8 cellular contexts compared by ENCODE assay signal in genomic region chr18:12307871-12308385, GRCh38. TPM values are rescaled to one million over a fixed set of nuclear protein-coding genes. Genes with fewer than 3 reads are reported as not detected.
DNase-seq lines count a peak whose midpoint lies in the region; ATAC-seq and TF ChIP-seq lines count a peak whose summit lies in the region.

TUBB6 (plus strand) TSS chr18:12308241; CDS start chr18:12308293, 52 bp downstream.

- peak within 1 kb of the TSS; percentile 66 for H2AFZ ChIP-seq in GM23338
- peak within 1 kb of the TSS; percentile 86 for H2AFZ ChIP-seq in neural progenitor cell (replicated peaks)

- H3K27ac ChIP-seq in GM23338 (ENCODE audit: low read depth) (peak within 1 kb of the TSS; percentile 69; the same call in 1 of the 2 replicates), neural progenitor cell (no peak within 1 kb of the TSS)

- H3F3A ChIP-seq in GM23338 (replicated peaks; ENCODE audit: low read depth) (peaks cover 21% of the 10 kb centered on the region), neural progenitor cell (ENCODE audit: low read depth) (peaks cover 29% of the 10 kb centered on the region)

- peak; percentile 50 for ATAC-seq in GM23338
- peak; percentile 79 for ATAC-seq in activated CD8-positive, alpha-beta T cell treated with anti-CD3 and anti-CD28 coated beads for 36 hours

- TF ChIP-seq CTCF in GM23338 (conservative IDR thresholded peaks at IDR 0.05; ENCODE audit: low read depth in 2 of 2) (no peak), fibroblast of villous mesenchyme (IDR thresholded peaks at IDR 0.05; ENCODE audit: insufficient read depth, low read depth, low read length) (no peak), neural progenitor cell (IDR thresholded peaks at IDR 0.05) (no peak)
- no peak for TF ChIP-seq CTCF in activated CD8-positive, alpha-beta T cell treated with anti-CD3 and anti-CD28 coated beads for 36 hours (IDR thresholded peaks at IDR 0.05)

- H3K9me3 Mint-ChIP-seq in GM23338 (peaks cover 11% of the 10 kb centered on the region; the same call in 2 of the 3 replicates), neural progenitor cell (peaks cover 23% of the 10 kb centered on the region)
- H3K9me3 Mint-ChIP-seq in activated CD8-positive, alpha-beta T cell treated with anti-CD3 and anti-CD28 coated beads for 36 hours = peaks cover 9% of the 10 kb centered on the region

- no peak within 1 kb of the TSS for H3K9ac ChIP-seq in neural progenitor cell

- H3K27me3 Mint-ChIP-seq in GM23338 (ENCODE audit: insufficient read depth, low read depth, poor library complexity) (peaks cover 41% of the 10 kb centered on the region), neural progenitor cell (ENCODE audit: insufficient read depth, low read depth) (peaks cover 26% of the 10 kb centered on the region)
- H3K27me3 Mint-ChIP-seq in activated CD8-positive, alpha-beta T cell treated with anti-CD3 and anti-CD28 coated beads for 36 hours = peaks cover 40% of the 10 kb centered on the region

- CTCF ChIA-PET in activated CD8-positive, alpha-beta T cell treated with anti-CD3 and anti-CD28 coated beads for 36 hours (lab: Charles Lee) = interaction anchor here (1.2 to 1.4 kb wide), 2 partner anchors 36 to 71 kb away, joined by 3 to 4 read pairs; no protein-coding TSS in a partner anchor

- POLR2A ChIA-PET in activated CD8-positive, alpha-beta T cell treated with anti-CD3 and anti-CD28 coated beads for 36 hours (lab: Charles Lee) = interaction anchor here (1.2 kb wide), 1 partner anchor 68 kb away, joined by 3 read pairs; no protein-coding TSS in a partner anchor

- H3K4me1 ChIP-seq in GM23338 (ENCODE audit: insufficient read depth) = peaks cover 28% of the 10 kb centered on the region
- H3K4me1 ChIP-seq in neural progenitor cell = peaks cover 15% of the 10 kb centered on the region

- H3K79me2 ChIP-seq in GM23338 (replicated peaks; ENCODE audit: insufficient read depth) = peaks cover 41% of the 10 kb centered on the region
- peaks cover 21% of the 10 kb centered on the region for H3K79me2 ChIP-seq in neural progenitor cell (ENCODE audit: low read depth)

- peak within 1 kb of the TSS; percentile 79 for H3K4me3 Mint-ChIP-seq in GM23338
- H3K4me3 Mint-ChIP-seq in activated CD8-positive, alpha-beta T cell treated with anti-CD3 and anti-CD28 coated beads for 36 hours = peak within 1 kb of the TSS; percentile 72
- peak within 1 kb of the TSS; percentile 92 for H3K4me3 Mint-ChIP-seq in neural progenitor cell

- peaks cover 34% of the 10 kb centered on the region for H3K36me3 Mint-ChIP-seq in GM23338 (ENCODE audit: low read depth)
- H3K36me3 Mint-ChIP-seq in activated CD8-positive, alpha-beta T cell treated with anti-CD3 and anti-CD28 coated beads for 36 hours (ENCODE audit: low read depth) = peaks cover 5% of the 10 kb centered on the region
- H3K36me3 Mint-ChIP-seq in neural progenitor cell = peaks cover 25% of the 10 kb centered on the region

- no peaks in the 10 kb centered on the region; the same call in 1 of the 2 replicates for H4K20me1 ChIP-seq in GM23338 (replicated peaks; ENCODE audit: insufficient read depth)
- no peaks in the 10 kb centered on the region for H4K20me1 ChIP-seq in neural progenitor cell (ENCODE audit: low read depth)

- H3K4me3 ChIP-seq in GM23338 = peak within 1 kb of the TSS; percentile 95
- H3K4me3 ChIP-seq in fibroblast of villous mesenchyme (ENCODE audit: low read depth, low read length) = peak within 1 kb of the TSS; percentile 82
- peak within 1 kb of the TSS; percentile 82 for H3K4me3 ChIP-seq in neural progenitor cell

- H3K27me3 ChIP-seq in GM23338 (ENCODE audit: insufficient read depth) = peaks cover 32% of the 10 kb centered on the region
- H3K27me3 ChIP-seq in neural progenitor cell = peaks cover 52% of the 10 kb centered on the region

- H3K4me1 Mint-ChIP-seq in GM23338 (peaks cover 34% of the 10 kb centered on the region), neural progenitor cell (peaks cover 23% of the 10 kb centered on the region)
- H3K4me1 Mint-ChIP-seq in activated CD8-positive, alpha-beta T cell treated with anti-CD3 and anti-CD28 coated beads for 36 hours (ENCODE audit: low read depth) = peaks cover 12% of the 10 kb centered on the region

- H3K36me3 ChIP-seq in GM23338 (ENCODE audit: insufficient read depth) (peaks cover 27% of the 10 kb centered on the region), neural progenitor cell (peaks cover 21% of the 10 kb centered on the region)

- no peak within 1 kb of the TSS for H3K27ac Mint-ChIP-seq in GM23338
- no peak within 1 kb of the TSS for H3K27ac Mint-ChIP-seq in activated CD8-positive, alpha-beta T cell treated with anti-CD3 and anti-CD28 coated beads for 36 hours
- H3K27ac Mint-ChIP-seq in neural progenitor cell = peak within 1 kb of the TSS; percentile 69

- H3K9me3 ChIP-seq in neural progenitor cell (ENCODE audit: low read depth) = peaks cover 8% of the 10 kb centered on the region

- peak; percentile 21 for DNase-seq in NCI-H510A treated with DMSO at 0.1 percent for 48 hours (lab: John Stamatoyannopoulos, UW)
- no peak for DNase-seq in NCI-H510A (lab: John Stamatoyannopoulos, UW)
- DNase-seq in GM23338 (ENCODE audit: low spot score) = peak; percentile 78
- peak; percentile 46 for DNase-seq in LoVo (ENCODE audit: low spot score)
- DNase-seq in activated CD8-positive, alpha-beta T cell treated with anti-CD3 and anti-CD28 coated beads for 36 hours = peak; percentile 57
- DNase-seq in fibroblast of villous mesenchyme (ENCODE audit: low read depth) = peak; percentile 79
- DNase-seq in neural progenitor cell (ENCODE audit: low spot score) = peak; percentile 86
- no peak for DNase-seq in DMS153 treated with DMSO at 0.1 percent for 48 hours (lab: John Stamatoyannopoulos, UW; ENCODE audit: unreplicated experiment)

- H3K9me2 ChIP-seq in GM23338 (ENCODE audit: insufficient read depth) = no peaks in the 10 kb centered on the region

- intact Hi-C loops in activated CD8-positive, alpha-beta T cell treated with anti-CD3 and anti-CD28 coated beads for 36 hours (cut with micrococcal nuclease) = no loop called here

- H3K4me2 ChIP-seq in GM23338 (peak within 1 kb of the TSS; percentile 96), neural progenitor cell (peak within 1 kb of the TSS; percentile 92)

TF ChIP-seq in GM23338, 12 proteins besides CTCF, POLR2A, EP300 and RAD21:
- TF ChIP-seq JUNB (IDR thresholded peaks at IDR 0.05; ENCODE audit: unreplicated experiment) (no peak), POLR2AphosphoS5 (IDR thresholded peaks at IDR 0.05; ENCODE audit: low read depth) (peak; percentile 74)

RNA-seq across cellular contexts. Expression of gene TUBB6, which starts in this region (rescaled TPM):
- total RNA-seq in GM23338 (2014; rRNA removed; shearing (Covaris generic)) = 282 and 329 TPM in 2 replicates
- polyA plus RNA-seq in GM23338 (2016; fragmentation: Nextera tagmentation; extraction: Ambion mirVana) = 136 and 148 TPM in 2 replicates
- 10 to 100 TPM; 11.5 to 12.6 TPM for total RNA-seq in activated CD8-positive, alpha-beta T cell treated with anti-CD3 and anti-CD28 coated beads for 36 hours
- total RNA-seq in fibroblast of villous mesenchyme (821 and 1,150 TPM in 2 replicates), neural progenitor cell (ENCODE audit: low replicate concordance) (92.7 and 137 TPM in 2 replicates)

Comparison
In these comparisons a context has a peak if more than half of its experiments do, and no peak if none do; other contexts are left out.
1. DNase-seq: peak in NCI-H510A treated with DMSO at 0.1 percent for 48 hours (single experiment), GM23338 (single experiment), LoVo (single experiment), activated CD8-positive, alpha-beta T cell treated with anti-CD3 and anti-CD28 coated beads for 36 hours (single experiment), fibroblast of villous mesenchyme (single experiment) and neural progenitor cell (single experiment); none in NCI-H510A (single experiment) and DMS153 treated with DMSO at 0.1 percent for 48 hours (single experiment).
2. Peak in every context shown above with its lines, with median percentiles within 50 percentile points of each other: H3K4me3 ChIP-seq and H3K4me3 Mint-ChIP-seq.